5 cellular contexts compared by ENCODE assay signal in the genomic region with DNA sequence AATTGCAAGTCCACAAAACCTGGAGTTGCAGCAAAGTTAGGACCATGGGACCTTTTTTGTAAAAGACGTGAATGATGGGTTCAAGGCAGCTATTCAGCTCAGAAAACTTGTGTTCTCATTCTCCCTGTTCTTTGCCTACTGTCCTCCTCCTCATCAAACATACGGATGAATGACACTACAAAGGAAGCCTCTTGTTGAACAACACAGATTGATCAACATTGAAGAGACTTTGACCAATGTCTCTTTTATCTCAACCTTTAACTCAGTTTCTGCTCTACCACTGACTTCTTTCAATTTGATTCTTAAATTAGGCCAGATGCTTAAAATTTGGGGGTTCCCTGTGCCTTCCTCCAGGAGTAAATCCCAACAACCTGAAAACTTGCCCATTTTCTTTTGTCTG.
"Had no signal": no experiment of that assay in that cellular context is flagged by ENCODE, and none has a peak within 500 bp of the region (broad histone marks: within the 10 kb centered on the region; RNA-seq: fewer than 3 reads in every experiment).

No MANE protein-coding gene starts in this region.

- H3K9me3 Mint-ChIP-seq: GM23338, H9 had no signal

- DNase-seq: H9, HCEC 1CT, IMR-90 had no signal

- H3K4me3 ChIP-seq: GM23338, K562 had no signal

- H3K27ac Mint-ChIP-seq: GM23338 had no signal

- H3K4me2 ChIP-seq: GM23338 had no signal

- ATAC-seq: GM23338, K562 had no signal

- H3K4me3 Mint-ChIP-seq: GM23338, H9 had no signal
